20 cellular contexts compared by ENCODE assay signal in the genomic region with DNA sequence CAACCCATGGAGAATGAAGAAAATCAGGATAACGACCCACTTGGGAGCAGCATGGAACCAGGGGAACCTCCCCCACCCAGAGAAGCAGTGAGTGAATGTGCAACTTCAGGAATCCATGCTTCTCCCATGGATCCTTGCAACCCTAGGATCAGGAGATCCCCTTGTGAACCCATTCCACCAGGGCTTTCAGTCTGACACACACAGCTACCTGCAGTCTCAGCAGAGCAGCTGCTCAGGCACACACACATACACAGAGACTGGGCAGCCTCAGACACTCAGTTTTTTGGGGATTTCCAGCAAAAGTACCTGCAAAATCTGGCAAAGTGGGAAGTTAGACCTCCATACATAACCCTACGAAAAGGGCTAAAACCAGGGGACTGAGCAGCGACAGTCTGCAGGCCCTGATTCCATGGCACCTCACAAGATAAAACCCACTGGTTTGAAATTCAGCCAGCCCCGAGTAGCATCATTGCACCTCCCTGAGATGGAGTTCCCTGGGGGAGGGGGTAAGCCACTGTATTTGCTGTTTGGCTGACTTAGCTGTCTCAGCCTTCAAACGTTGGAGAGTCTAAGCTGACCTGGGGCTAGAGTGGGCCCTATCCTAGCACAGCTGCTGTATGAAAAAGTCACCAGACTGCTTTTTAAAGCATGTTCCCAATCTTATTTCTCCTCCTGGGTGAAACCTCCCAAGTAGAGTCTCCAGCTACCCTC.
DNase-seq lines count a peak whose midpoint lies in the region; ATAC-seq and TF ChIP-seq lines count a peak whose summit lies in the region.
"Had no signal": no experiment of that assay in that cellular context is flagged by ENCODE, and none has a peak within 500 bp of the region (broad histone marks: within the 10 kb centered on the region; RNA-seq: fewer than 3 reads in every experiment).

No MANE protein-coding gene starts in this region.

- peak; percentile 76 for ATAC-seq in GM19023 (IDR thresholded peaks at IDR 0.05; ENCODE audit: unreplicated experiment)
- ATAC-seq in HG02623 (IDR thresholded peaks at IDR 0.05; ENCODE audit: unreplicated experiment) = peak; percentile 73
- ATAC-seq in HG03342 (IDR thresholded peaks at IDR 0.05; ENCODE audit: unreplicated experiment) = peak; percentile 42
- ATAC-seq in stimulated activated memory B cell treated with anti-CD40 and anti-IgM and Interleukin-4, amounts not matched to agents 10 μg/mL and 1 μg/mL and 100 μg/mL, for 72 hours = peak; percentile 24
- no peak for ATAC-seq in right lobe of liver
- no peak for ATAC-seq in HG03097 (IDR thresholded peaks at IDR 0.05; ENCODE audit: low FRiP score, unreplicated experiment)
- ATAC-seq: activated CD8-positive, alpha-beta T cell treated with anti-CD3 and anti-CD28 coated beads for 36 hours; activated T-helper 17 cell treated with anti-CD3 and anti-CD28 coated beads, Interleukin-2, amount 50 U/mL, for 72 hours; HCT116; SK-N-SH treated with all-trans-retinoic acid at 6 μM for 48 hours had no signal

- H3K36me3 ChIP-seq in right lobe of liver = no peaks in the 10 kb centered on the region
- H3K36me3 ChIP-seq: BLaER1, suprapubic skin had no signal

- WGBS in right lobe of liver (ENCODE audit: insufficient coverage, low coverage, low lambda C conversion rate, missing lambda C conversion rate) = 83% methylated on average over 4 of the region's 5 CpGs

- intact Hi-C loops in right lobe of liver (cut with DNase I) = no loop called here

- peaks cover 2% of the 10 kb centered on the region for H3K9me3 Mint-ChIP-seq in stimulated activated memory B cell treated with anti-CD40 and anti-IgM and Interleukin-4, amounts not matched to agents 10 μg/mL and 1 μg/mL and 100 μg/mL, for 72 hours
- H3K9me3 Mint-ChIP-seq in chondrocyte (ENCODE audit: low read depth) = no peaks in the 10 kb centered on the region
- H3K9me3 Mint-ChIP-seq: activated CD8-positive, alpha-beta T cell treated with anti-CD3 and anti-CD28 coated beads for 36 hours; activated T-helper 17 cell treated with anti-CD3 and anti-CD28 coated beads, Interleukin-2, amount 50 U/mL, for 72 hours; nephron progenitor cell had no signal

- no peaks in the 10 kb centered on the region for H3K4me1 Mint-ChIP-seq in stimulated activated memory B cell treated with anti-CD40 and anti-IgM and Interleukin-4, amounts not matched to agents 10 μg/mL and 1 μg/mL and 100 μg/mL, for 72 hours
- no peaks in the 10 kb centered on the region for H3K4me1 Mint-ChIP-seq in chondrocyte (ENCODE audit: low read depth)
- H3K4me1 Mint-ChIP-seq: activated T-helper 17 cell treated with anti-CD3 and anti-CD28 coated beads, Interleukin-2, amount 50 U/mL, for 72 hours; nephron progenitor cell had no signal

- no peaks in the 10 kb centered on the region for H3K4me1 ChIP-seq in right lobe of liver
- H3K4me1 ChIP-seq: BLaER1, suprapubic skin had no signal

- no peaks in the 10 kb centered on the region for H3K27me3 ChIP-seq in right lobe of liver
- H3K27me3 ChIP-seq: BLaER1, suprapubic skin had no signal

- DNase-seq in chondrocyte (ENCODE audit: low spot score) = no peak
- DNase-seq in amniotic stem cell (lab: John Stamatoyannopoulos, UW) = no peak
- no peak for DNase-seq in right lobe of liver
- DNase-seq: activated CD8-positive, alpha-beta T cell treated with anti-CD3 and anti-CD28 coated beads for 36 hours; DMS53; Kasumi-1; mammary epithelial cell; NCI-H146; NCI-H510A treated with DMSO at 0.1 percent for 48 hours; nephron progenitor cell had no signal

- H3K9me3 ChIP-seq in right lobe of liver = no peaks in the 10 kb centered on the region
- H3K9me3 ChIP-seq: BLaER1, suprapubic skin had no signal

- TF ChIP-seq CTCF in chondrocyte (IDR thresholded peaks at IDR 0.05) (no peak), right lobe of liver (IDR thresholded peaks at IDR 0.05) (no peak)

- no peak overlapping the region for H3K4me3 Mint-ChIP-seq in stimulated activated memory B cell treated with anti-CD40 and anti-IgM and Interleukin-4, amounts not matched to agents 10 μg/mL and 1 μg/mL and 100 μg/mL, for 72 hours
- no peak overlapping the region for H3K4me3 Mint-ChIP-seq in chondrocyte (ENCODE audit: unreplicated experiment)
- H3K4me3 Mint-ChIP-seq: activated CD8-positive, alpha-beta T cell treated with anti-CD3 and anti-CD28 coated beads for 36 hours; activated T-helper 17 cell treated with anti-CD3 and anti-CD28 coated beads, Interleukin-2, amount 50 U/mL, for 72 hours; nephron progenitor cell had no signal

- no peak overlapping the region for H3K27ac Mint-ChIP-seq in stimulated activated memory B cell treated with anti-CD40 and anti-IgM and Interleukin-4, amounts not matched to agents 10 μg/mL and 1 μg/mL and 100 μg/mL, for 72 hours
- no peak overlapping the region for H3K27ac Mint-ChIP-seq in chondrocyte (ENCODE audit: unreplicated experiment)
- H3K27ac Mint-ChIP-seq: activated CD8-positive, alpha-beta T cell treated with anti-CD3 and anti-CD28 coated beads for 36 hours; activated T-helper 17 cell treated with anti-CD3 and anti-CD28 coated beads, Interleukin-2, amount 50 U/mL, for 72 hours; nephron progenitor cell had no signal

- no peaks in the 10 kb centered on the region for H3K27me3 Mint-ChIP-seq in stimulated activated memory B cell treated with anti-CD40 and anti-IgM and Interleukin-4, amounts not matched to agents 10 μg/mL and 1 μg/mL and 100 μg/mL, for 72 hours
- H3K27me3 Mint-ChIP-seq in chondrocyte (ENCODE audit: low read depth) = peaks cover 4% of the 10 kb centered on the region
- H3K27me3 Mint-ChIP-seq: activated CD8-positive, alpha-beta T cell treated with anti-CD3 and anti-CD28 coated beads for 36 hours; activated T-helper 17 cell treated with anti-CD3 and anti-CD28 coated beads, Interleukin-2, amount 50 U/mL, for 72 hours had no signal

- H3K27ac ChIP-seq in right lobe of liver = no peak overlapping the region
- H3K27ac ChIP-seq: BLaER1, suprapubic skin had no signal

- no peak overlapping the region for H3K4me3 ChIP-seq in right lobe of liver
- H3K4me3 ChIP-seq: BLaER1, suprapubic skin had no signal

- no peaks in the 10 kb centered on the region for H3K36me3 Mint-ChIP-seq in stimulated activated memory B cell treated with anti-CD40 and anti-IgM and Interleukin-4, amounts not matched to agents 10 μg/mL and 1 μg/mL and 100 μg/mL, for 72 hours
- peaks cover 1% of the 10 kb centered on the region for H3K36me3 Mint-ChIP-seq in chondrocyte (ENCODE audit: low read depth)

- TF ChIP-seq POLR2A in right lobe of liver (IDR thresholded peaks at IDR 0.05) = no peak

Comparison
In these comparisons a context has a peak if more than half of its experiments do, and no peak if none do; other contexts are left out.
1. ATAC-seq: peak in GM19023 (single experiment), HG02623 (single experiment), HG03342 (single experiment) and stimulated activated memory B cell treated with anti-CD40 and anti-IgM and Interleukin-4, amounts not matched to agents 10 μg/mL and 1 μg/mL and 100 μg/mL, for 72 hours (single experiment); none in right lobe of liver (0 of 4) and HG03097 (single experiment).